Comparison of ENCODE assay signal across 10 cellular contexts in genomic region chr7:12683678-12684077, GRCh38. TPM values are rescaled to one million over a fixed set of nuclear protein-coding genes. Genes with fewer than 3 reads are reported as not detected.
DNase-seq lines count a peak whose midpoint lies in the region; ATAC-seq, FAIRE-seq and TF ChIP-seq lines count a peak whose summit lies in the region.
"Had no signal": no experiment of that assay in that cellular context is flagged by ENCODE, and none has a peak within 500 bp of the region (broad histone marks: within the 10 kb centered on the region; RNA-seq: fewer than 3 reads in every experiment).

No MANE protein-coding gene starts in this region.

- no peaks in the 10 kb centered on the region for H4K20me1 ChIP-seq in SK-N-SH (ENCODE audit: insufficient read depth)
- no peaks in the 10 kb centered on the region for H4K20me1 ChIP-seq in OCI-LY1 (ENCODE audit: insufficient read depth, low read length)

- no peak for FAIRE-seq in small intestine (lab: Jason Lieb, UNC)

- H3K27me3 ChIP-seq in SK-N-SH (ENCODE audit: insufficient read depth): no peaks in the 10 kb centered on the region
- H3K27me3 ChIP-seq in OCI-LY1 (ENCODE audit: insufficient read depth, low read length): no peaks in the 10 kb centered on the region
- no peaks in the 10 kb centered on the region for H3K27me3 ChIP-seq in small intestine (ENCODE audit: control insufficient read depth in 2 of 2, insufficient read depth in 2 of 2, low read length in 2 of 2)

- H3K9me3 ChIP-seq in SK-N-SH: no peaks in the 10 kb centered on the region
- no peaks in the 10 kb centered on the region for H3K9me3 ChIP-seq in OCI-LY1 (ENCODE audit: low read length)
- H3K9me3 ChIP-seq in small intestine (ENCODE audit: control insufficient read depth, low read depth): no peaks in the 10 kb centered on the region

- H3F3A ChIP-seq in SK-N-SH (replicated peaks; ENCODE audit: insufficient read depth) (no peaks in the 10 kb centered on the region), OCI-LY1 (ENCODE audit: insufficient read depth, low read length) (no peaks in the 10 kb centered on the region)

- H3K79me2 ChIP-seq in SK-N-SH (ENCODE audit: insufficient read depth): peaks cover 12% of the 10 kb centered on the region; the same call in 1 of the 2 replicates
- H3K79me2 ChIP-seq in OCI-LY1 (ENCODE audit: insufficient read depth, low read length): no peaks in the 10 kb centered on the region

- H2AFZ ChIP-seq in SK-N-SH (ENCODE audit: low read depth) (peak overlapping the region; percentile 27; the same call in 1 of the 2 replicates), OCI-LY1 (ENCODE audit: low read length) (no peak overlapping the region)

- TF ChIP-seq RAD21 in SK-N-SH (IDR thresholded peaks at IDR 0.05; ENCODE audit: low read length): peak; percentile 63

- POLR2A ChIA-PET in SK-N-SH (lab: Yijun Ruan, JAX): no interaction called here

- no peak overlapping the region for H3K27ac ChIP-seq in SK-N-SH (ENCODE audit: low read depth in 2 of 2, low read length in 1 of 2)
- H3K27ac ChIP-seq in OCI-LY1 (ENCODE audit: low read depth, low read length, poor library complexity, severe bottlenecking): no peak overlapping the region
- H3K27ac ChIP-seq in small intestine (ENCODE audit: low read depth in 1 of 2, low read length in 1 of 2): no peak overlapping the region

- H3K4me3 ChIP-seq in SK-N-SH (ENCODE audit: low read depth in 2 of 2, low read length in 1 of 2) (no peak overlapping the region), OCI-LY1 (ENCODE audit: low read depth, low read length, poor library complexity, severe bottlenecking) (no peak overlapping the region), epithelial cell of proximal tubule (ENCODE audit: low read depth, low read length) (no peak overlapping the region), small intestine (ENCODE audit: low read depth in 1 of 2, low read length in 2 of 2) (no peak overlapping the region)

- ATAC-seq in SK-N-SH treated with all-trans-retinoic acid at 6 μM for 48 hours: no peak
- ATAC-seq in HG03520 (IDR thresholded peaks at IDR 0.05; ENCODE audit: unreplicated experiment): no peak
- ATAC-seq in GM18858 (IDR thresholded peaks at IDR 0.05; ENCODE audit: unreplicated experiment): no peak
- no peak for ATAC-seq in GM21619 (IDR thresholded peaks at IDR 0.05; ENCODE audit: unreplicated experiment)

- H3K4me1 ChIP-seq in SK-N-SH (ENCODE audit: control insufficient read depth in 1 of 2, insufficient read depth in 2 of 2, low read depth in 1 of 2, low read length in 1 of 2) (peaks cover 0 to 10% of the 10 kb centered on the region in 2 experiments; a peak in 2 of 4 replicates), OCI-LY1 (ENCODE audit: insufficient read depth, low read length, severe bottlenecking) (no peaks in the 10 kb centered on the region), small intestine (ENCODE audit: control insufficient read depth in 2 of 2, insufficient read depth in 1 of 2, low read depth in 1 of 2, low read length in 1 of 2) (no peaks in the 10 kb centered on the region)

- H3K4me2 ChIP-seq in SK-N-SH: no peak overlapping the region
- H3K4me2 ChIP-seq in OCI-LY1 (ENCODE audit: low read length): no peak overlapping the region

- DNase-seq in SK-N-SH (peak; percentile 39), epithelial cell of proximal tubule (ENCODE audit: low read depth) (no peak), small intestine (peak; percentile 32)
- DNase-seq: activated naive CD8-positive, alpha-beta T cell treated with anti-CD3 and anti-CD28 coated beads for 36 hours; DMS79 treated with DMSO at 0.1 percent for 48 hours had no signal

- TF ChIP-seq EP300 in SK-N-SH (IDR thresholded peaks at IDR 0.05; ENCODE audit: borderline replicate concordance in 1 of 2, low read depth in 1 of 2, low read length in 1 of 2): no peak

- H3K36me3 ChIP-seq in SK-N-SH (replicated peaks in 1 of 2; ENCODE audit: control insufficient read depth in 1 of 2, insufficient read depth in 2 of 2, low read length in 1 of 2): no peaks in the 10 kb centered on the region
- H3K36me3 ChIP-seq in OCI-LY1 (ENCODE audit: insufficient read depth, low read length): no peaks in the 10 kb centered on the region
- H3K36me3 ChIP-seq in small intestine (ENCODE audit: control insufficient read depth in 2 of 2, insufficient read depth in 2 of 2, low read length in 2 of 2): no peaks in the 10 kb centered on the region

- CTCF ChIA-PET in SK-N-SH (lab: Yijun Ruan, JAX): interaction anchor here (0.6 to 4.3 kb wide), 11 partner anchors 18 to 1853 kb away, joined by 3 to 33 read pairs (median 3); no protein-coding TSS in a partner anchor

- TF ChIP-seq CTCF in SK-N-SH (IDR thresholded peaks at IDR 0.05) (peak; percentile 72), OCI-LY1 (IDR thresholded peaks at IDR 0.05; ENCODE audit: low read length) (peak; percentile 12; the same call in 1 of the 2 replicates), epithelial cell of proximal tubule (conservative IDR thresholded peaks at IDR 0.05; ENCODE audit: low read depth, low read length) (peak; percentile 48)

- WGBS in SK-N-SH (ENCODE audit: low lambda C conversion rate): 44% methylated on average over 1 of the region's 1 CpG
- WGBS in small intestine, 3 donors: 52 to 79% (median 68%) methylated on average over 1 of the region's 1 CpG

- H3K9ac ChIP-seq in SK-N-SH: no peak overlapping the region
- no peak overlapping the region for H3K9ac ChIP-seq in OCI-LY1 (ENCODE audit: low read length)

- H3K9me2 ChIP-seq in SK-N-SH: no peaks in the 10 kb centered on the region
- no peaks in the 10 kb centered on the region for H3K9me2 ChIP-seq in OCI-LY1 (ENCODE audit: low read depth, low read length)

TF ChIP-seq in SK-N-SH, 30 proteins besides CTCF, POLR2A, EP300 and RAD21:
- TF ChIP-seq SMC3 (IDR thresholded peaks at IDR 0.05; ENCODE audit: low read depth, low read length) (peak; percentile 49), FOXJ3 (CRISPR knock-in tag; IDR thresholded peaks at IDR 0.05) (no peak), USF2 (IDR thresholded peaks at IDR 0.05; ENCODE audit: borderline replicate concordance, low read depth, low read length) (no peak), ELF1 (IDR thresholded peaks at IDR 0.05) (no peak), PBX3 (IDR thresholded peaks at IDR 0.05) (no peak), FOSL2 (IDR thresholded peaks at IDR 0.05; ENCODE audit: borderline replicate concordance, low read depth) (no peak)

TF ChIP-seq in SK-N-SH treated with all-trans-retinoic acid at 6 μM for 48 hours, 23 proteins besides CTCF, POLR2A, EP300 and RAD21:
- TF ChIP-seq TSHZ2 (CRISPR knock-in tag; IDR thresholded peaks at IDR 0.05) (no peak), ZC3H10 (CRISPR knock-in tag; IDR thresholded peaks at IDR 0.05) (no peak), CSDC2 (CRISPR knock-in tag; IDR thresholded peaks at IDR 0.05) (no peak), ZNF565 (CRISPR knock-in tag; conservative IDR thresholded peaks at IDR 0.05; ENCODE audit: low read depth) (no peak), RARB (CRISPR knock-in tag; IDR thresholded peaks at IDR 0.05) (no peak), ISL1 (CRISPR knock-in tag; IDR thresholded peaks at IDR 0.05) (no peak), BACH2 (CRISPR knock-in tag; IDR thresholded peaks at IDR 0.05; ENCODE audit: borderline replicate concordance) (no peak), PPARA (CRISPR knock-in tag; IDR thresholded peaks at IDR 0.05; ENCODE audit: borderline replicate concordance) (no peak), CREB5 (CRISPR knock-in tag; IDR thresholded peaks at IDR 0.05; ENCODE audit: low read depth) (no peak), GLIS3 (CRISPR knock-in tag; IDR thresholded peaks at IDR 0.05) (no peak), TOX (CRISPR knock-in tag; IDR thresholded peaks at IDR 0.05; ENCODE audit: borderline replicate concordance) (no peak), ZNF70 (CRISPR knock-in tag; IDR thresholded peaks at IDR 0.05) (no peak), ZFP30 (CRISPR knock-in tag; IDR thresholded peaks at IDR 0.05) (no peak), ZNF8 (CRISPR knock-in tag; IDR thresholded peaks at IDR 0.05) (no peak), SNAI2 (CRISPR knock-in tag; IDR thresholded peaks at IDR 0.05) (no peak)

RNA-seq across cellular contexts. Expression of gene ARL4A, which starts 3.8 kb away (rescaled TPM):
- polyA plus RNA-seq in SK-N-SH (2012; rRNA removed): 5.5 and 6.5 TPM in 2 replicates
- polyA plus RNA-seq in SK-N-SH (2012; cell fraction: cytosol; rRNA removed): 8.7 and 12.4 TPM in 2 replicates
- 3.1 and 3.3 TPM in 2 replicates for polyA plus RNA-seq in SK-N-SH (2012; cell fraction: nucleus; rRNA removed)
- 22.1 and 35.6 TPM in 2 replicates for total RNA-seq in epithelial cell of proximal tubule
- 100 to 1,000 TPM in 1 of 3 donors, 10 to 100 TPM in 2; 48.9 to 123 (median 89.4) TPM for polyA plus RNA-seq in small intestine

Comparison
In these comparisons a context has a peak if more than half of its experiments do, and no peak if none do; other contexts are left out.
1. CTCF ChIP-seq: peak in every context shown above with its lines; median percentile 72 in SK-N-SH; 48 in epithelial cell of proximal tubule; 12 in OCI-LY1.